Comparison of ENCODE assay signal across 9 cellular contexts in genomic region chr9:101387871-101388506, GRCh38. TPM values are rescaled to one million over a fixed set of nuclear protein-coding genes. Genes with fewer than 3 reads are reported as not detected.
DNase-seq lines count a peak whose midpoint lies in the region; ATAC-seq and FAIRE-seq lines count a peak whose summit lies in the region.
"Had no signal": no experiment of that assay in that cellular context is flagged by ENCODE, and none has a peak within 500 bp of the region (broad histone marks: within the 10 kb centered on the region; RNA-seq: fewer than 3 reads in every experiment).

No MANE protein-coding gene starts in this region.

- peak; percentile 77 for ATAC-seq in HG02884 (IDR thresholded peaks at IDR 0.05; ENCODE audit: unreplicated experiment)

- intact Hi-C loops in activated naive CD4-positive, alpha-beta T cell treated with anti-CD3 and anti-CD28 coated beads for 36 hours (cut with micrococcal nuclease), result no loop called here

- H3K4me3 Mint-ChIP-seq in activated naive CD4-positive, alpha-beta T cell treated with anti-CD3 and anti-CD28 coated beads for 36 hours, result no peak overlapping the region
- H3K4me3 Mint-ChIP-seq: stimulated activated naive CD8-positive, alpha-beta T cell treated with anti-CD3 and anti-CD28 coated beads, Interleukin-15, Interleukin-2, amounts not matched to agents 100 ng/mL and 50 ng/mL, for 24 hours had no signal

- peaks cover 26% of the 10 kb centered on the region for H3K4me1 Mint-ChIP-seq in activated naive CD4-positive, alpha-beta T cell treated with anti-CD3 and anti-CD28 coated beads for 36 hours (ENCODE audit: low read depth)

- H3K36me3 Mint-ChIP-seq in activated naive CD4-positive, alpha-beta T cell treated with anti-CD3 and anti-CD28 coated beads for 36 hours (ENCODE audit: low read depth), result peaks cover 44% of the 10 kb centered on the region

- CTCF ChIA-PET in activated naive CD4-positive, alpha-beta T cell treated with anti-CD3 and anti-CD28 coated beads for 36 hours (lab: Charles Lee), result interaction anchor here (0.8 to 2.3 kb wide), 11 partner anchors 10 to 146 kb away, joined by 3 to 18 read pairs (median 4); partner anchors contain the start of genes MRPL50 and ZNF189

- no peak for DNase-seq in activated naive CD4-positive, alpha-beta T cell treated with anti-CD3 and anti-CD28 coated beads for 36 hours
- no peak for DNase-seq in activated naive CD4-positive, alpha-beta T cell treated with Interleukin-2 at 50 U/mL for 16 hours
- DNase-seq in NCI-H2196 (lab: John Stamatoyannopoulos, UW; ENCODE audit: unreplicated experiment) (peak; percentile 71), amniotic epithelial cell (ENCODE audit: low read depth) (peak; percentile 37), NCI-H1048 (lab: John Stamatoyannopoulos, UW) (no peak), COLO829 (ENCODE audit: low spot score) (no peak)

- no peaks in the 10 kb centered on the region for H3K27me3 Mint-ChIP-seq in activated naive CD4-positive, alpha-beta T cell treated with anti-CD3 and anti-CD28 coated beads for 36 hours (ENCODE audit: low read depth)
- H3K27me3 Mint-ChIP-seq: stimulated activated naive CD8-positive, alpha-beta T cell treated with anti-CD3 and anti-CD28 coated beads, Interleukin-15, Interleukin-2, amounts not matched to agents 100 ng/mL and 50 ng/mL, for 24 hours had no signal

- H3K27ac Mint-ChIP-seq in activated naive CD4-positive, alpha-beta T cell treated with anti-CD3 and anti-CD28 coated beads for 36 hours, result peak overlapping the region; percentile 69
- H3K27ac Mint-ChIP-seq: stimulated activated naive CD8-positive, alpha-beta T cell treated with anti-CD3 and anti-CD28 coated beads, Interleukin-15, Interleukin-2, amounts not matched to agents 100 ng/mL and 50 ng/mL, for 24 hours had no signal

- peak; percentile 96 for FAIRE-seq in islet of Langerhans (lab: Jason Lieb, UNC)

- H3K9me3 Mint-ChIP-seq in activated naive CD4-positive, alpha-beta T cell treated with anti-CD3 and anti-CD28 coated beads for 36 hours, result peaks cover 15% of the 10 kb centered on the region

RNA-seq across cellular contexts. Expression of gene BAAT, which starts 3.2 kb away (rescaled TPM):
- total RNA-seq in activated naive CD4-positive, alpha-beta T cell treated with anti-CD3 and anti-CD28 coated beads for 36 hours, result not detected

RNA-seq across cellular contexts. Expression of gene MRPL50, which starts 10.4 kb away (rescaled TPM):
- total RNA-seq in activated naive CD4-positive, alpha-beta T cell treated with anti-CD3 and anti-CD28 coated beads for 36 hours, result 10 to 100 TPM; 13.2 to 14.3 TPM

RNA-seq across cellular contexts. Expression of gene ZNF189, which starts 10.7 kb away (rescaled TPM):
- 1 to 10 TPM; 5.5 to 5.7 TPM for total RNA-seq in activated naive CD4-positive, alpha-beta T cell treated with anti-CD3 and anti-CD28 coated beads for 36 hours

RNA-seq across cellular contexts. Expression of gene ALDOB, which starts 47.6 kb away (rescaled TPM):
- not detected for total RNA-seq in activated naive CD4-positive, alpha-beta T cell treated with anti-CD3 and anti-CD28 coated beads for 36 hours

Comparison
In these comparisons a context has a peak if more than half of its experiments do, and no peak if none do; other contexts are left out.
1. DNase-seq: peak in NCI-H2196 (single experiment) and amniotic epithelial cell (single experiment); none in activated naive CD4-positive, alpha-beta T cell treated with anti-CD3 and anti-CD28 coated beads for 36 hours (single experiment), activated naive CD4-positive, alpha-beta T cell treated with Interleukin-2 at 50 U/mL for 16 hours (single experiment), NCI-H1048 (single experiment) and COLO829 (single experiment).